ENCODE assay signal across 12 cellular contexts in genomic region chr12:106276032-106276728, GRCh38. TPM values are rescaled to one million over a fixed set of nuclear protein-coding genes. Genes with fewer than 3 reads are reported as not detected.
DNase-seq lines count a peak whose midpoint lies in the region; ATAC-seq and TF ChIP-seq lines count a peak whose summit lies in the region.
"Had no signal": no experiment of that assay in that cellular context is flagged by ENCODE, and none has a peak within 500 bp of the region (broad histone marks: within the 10 kb centered on the region; RNA-seq: fewer than 3 reads in every experiment).

No MANE protein-coding gene starts in this region.

- intact Hi-C loops in activated CD8-positive, alpha-beta T cell treated with anti-CD3 and anti-CD28 coated beads for 36 hours (cut with micrococcal nuclease), result no loop called here

- H3K4me3 Mint-ChIP-seq in effector memory CD8-positive, alpha-beta T cell, result no peak overlapping the region
- no peak overlapping the region for H3K4me3 Mint-ChIP-seq in activated CD8-positive, alpha-beta T cell treated with anti-CD3 and anti-CD28 coated beads for 36 hours
- H3K4me3 Mint-ChIP-seq in immature natural killer cell, result no peak overlapping the region
- H3K4me3 Mint-ChIP-seq: CD4-positive, CD25-positive, alpha-beta regulatory T cell had no signal

- peaks cover 0 to 8% of the 10 kb centered on the region in 2 donors for H3K27me3 Mint-ChIP-seq in effector memory CD8-positive, alpha-beta T cell
- no peaks in the 10 kb centered on the region for H3K27me3 Mint-ChIP-seq in activated CD8-positive, alpha-beta T cell treated with anti-CD3 and anti-CD28 coated beads for 36 hours
- peaks cover 0 to 4% (median 2%) of the 10 kb centered on the region in 3 donors for H3K27me3 Mint-ChIP-seq in immature natural killer cell (ENCODE audit: low read depth in 3 of 3)

- POLR2A ChIA-PET in activated CD8-positive, alpha-beta T cell treated with anti-CD3 and anti-CD28 coated beads for 36 hours (lab: Charles Lee), result no interaction called here

- no peaks in the 10 kb centered on the region for H3K4me1 Mint-ChIP-seq in effector memory CD8-positive, alpha-beta T cell (ENCODE audit: low read depth in 2 of 2)
- H3K4me1 Mint-ChIP-seq in activated CD8-positive, alpha-beta T cell treated with anti-CD3 and anti-CD28 coated beads for 36 hours (ENCODE audit: low read depth), result no peaks in the 10 kb centered on the region
- H3K4me1 Mint-ChIP-seq in immature natural killer cell, result no peaks in the 10 kb centered on the region

- H3K36me3 Mint-ChIP-seq in effector memory CD8-positive, alpha-beta T cell (ENCODE audit: insufficient read depth), result no peaks in the 10 kb centered on the region
- H3K36me3 Mint-ChIP-seq in activated CD8-positive, alpha-beta T cell treated with anti-CD3 and anti-CD28 coated beads for 36 hours (ENCODE audit: low read depth), result no peaks in the 10 kb centered on the region
- peaks cover 0 to under 1% (median 0%) of the 10 kb centered on the region in 3 donors for H3K36me3 Mint-ChIP-seq in immature natural killer cell
- H3K36me3 Mint-ChIP-seq: CD4-positive, CD25-positive, alpha-beta regulatory T cell had no signal

- peak; percentile 80 for DNase-seq in MV-4-11 (lab: John Stamatoyannopoulos, UW)
- DNase-seq in effector memory CD8-positive, alpha-beta T cell, result no peak
- DNase-seq in activated CD8-positive, alpha-beta T cell treated with anti-CD3 and anti-CD28 coated beads for 36 hours, result no peak
- DNase-seq in NK-92 (lab: John Stamatoyannopoulos, UW; ENCODE audit: unreplicated experiment), result no peak
- DNase-seq in immature natural killer cell, result no peak
- DNase-seq: activated CD4-positive, alpha-beta T cell treated with anti-CD3 and anti-CD28 coated beads for 1 hour; CD4-positive, CD25-positive, alpha-beta regulatory T cell; left lung; trophoblast cell had no signal

- TF ChIP-seq CTCF in activated CD8-positive, alpha-beta T cell treated with anti-CD3 and anti-CD28 coated beads for 36 hours (IDR thresholded peaks at IDR 0.05), result no peak

- ATAC-seq in GM18508 (IDR thresholded peaks at IDR 0.05; ENCODE audit: insufficient read depth, unreplicated experiment), result peak; percentile 47
- peak; percentile 83 for ATAC-seq in GM21381 (IDR thresholded peaks at IDR 0.05; ENCODE audit: unreplicated experiment)
- ATAC-seq in HG03025 (IDR thresholded peaks at IDR 0.05; ENCODE audit: low FRiP score, unreplicated experiment), result peak; percentile 78
- no peak for ATAC-seq in effector memory CD8-positive, alpha-beta T cell (replicated peaks)
- ATAC-seq in activated CD8-positive, alpha-beta T cell treated with anti-CD3 and anti-CD28 coated beads for 36 hours, result no peak

- CTCF ChIA-PET in activated CD8-positive, alpha-beta T cell treated with anti-CD3 and anti-CD28 coated beads for 36 hours (lab: Charles Lee), result interaction anchor here (0.6 to 5.2 kb wide), 3 partner anchors 22 to 957 kb away, joined by 3 to 45 read pairs (median 3); no protein-coding TSS in a partner anchor

- H3K9me3 Mint-ChIP-seq in effector memory CD8-positive, alpha-beta T cell, result no peaks in the 10 kb centered on the region
- no peaks in the 10 kb centered on the region for H3K9me3 Mint-ChIP-seq in activated CD8-positive, alpha-beta T cell treated with anti-CD3 and anti-CD28 coated beads for 36 hours
- H3K9me3 Mint-ChIP-seq in immature natural killer cell, result peaks cover 0 to 1% (median under 1%) of the 10 kb centered on the region in 6 donors

- H3K27ac Mint-ChIP-seq in effector memory CD8-positive, alpha-beta T cell, result no peak overlapping the region
- H3K27ac Mint-ChIP-seq in activated CD8-positive, alpha-beta T cell treated with anti-CD3 and anti-CD28 coated beads for 36 hours, result no peak overlapping the region
- no peak overlapping the region for H3K27ac Mint-ChIP-seq in immature natural killer cell
- H3K27ac Mint-ChIP-seq: CD4-positive, CD25-positive, alpha-beta regulatory T cell had no signal

RNA-seq across cellular contexts. Expression of gene TCP11L2, which starts 26.4 kb away (rescaled TPM):
- total RNA-seq in activated CD8-positive, alpha-beta T cell treated with anti-CD3 and anti-CD28 coated beads for 36 hours, result 10 to 100 TPM; 11.9 to 13.2 TPM
- polyA plus RNA-seq in immature natural killer cell, result 10 to 100 TPM; 11.0 to 20.4 (median 18.1) TPM

RNA-seq across cellular contexts. Expression of gene CKAP4, which starts 28.4 kb away (rescaled TPM):
- total RNA-seq in activated CD8-positive, alpha-beta T cell treated with anti-CD3 and anti-CD28 coated beads for 36 hours, result 10 to 100 TPM; 15.2 to 16.3 TPM
- 1 to 10 TPM in 2 of 3 donors, under 1 TPM in 1; 0.65 to 2.7 (median 1.0) TPM for polyA plus RNA-seq in immature natural killer cell

Comparison
In these comparisons a context has a peak if more than half of its experiments do, and no peak if none do; other contexts are left out.
1. ATAC-seq: peak in GM18508 (single experiment), GM21381 (single experiment) and HG03025 (single experiment); none in effector memory CD8-positive, alpha-beta T cell (single experiment) and activated CD8-positive, alpha-beta T cell treated with anti-CD3 and anti-CD28 coated beads for 36 hours (single experiment).